ENCODE assay signal across 27 cellular contexts in genomic region chr11:76526878-76527277, GRCh38.
"Had no signal": no experiment of that assay in that cellular context is flagged by ENCODE, and none has a peak within 500 bp of the region (broad histone marks: within the 10 kb centered on the region; RNA-seq: fewer than 3 reads in every experiment).

No MANE protein-coding gene starts in this region.

- H3K9me3 ChIP-seq: esophagus squamous epithelium, left lung, psoas muscle, spleen, thoracic aorta, tibial nerve, upper lobe of left lung had no signal

- H3K4me3 Mint-ChIP-seq: naive thymus-derived CD4-positive, alpha-beta T cell; nephron progenitor cell; stimulated activated memory B cell treated with anti-CD40 and anti-IgM and Interleukin-4, amounts not matched to agents 10 μg/mL and 1 μg/mL and 100 μg/mL, for 72 hours had no signal

- DNase-seq: dermis blood vessel endothelial cell; effector memory CD4-positive, alpha-beta T cell; erythroblast; esophagus squamous epithelium; foreskin melanocyte; head of caudate nucleus; left cardiac atrium; left lung; mesenchymal stem cell; midbrain; naive thymus-derived CD4-positive, alpha-beta T cell; nephron progenitor cell; psoas muscle; right cardiac atrium; spleen; stimulated activated CD4-positive, alpha-beta T cell treated with anti-CD3 and anti-CD28 coated beads, Interleukin-4, amount 100 ng/mL, for 4 hours; stimulated activated naive CD8-positive, alpha-beta T cell treated with anti-CD3 and anti-CD28 coated beads, Interleukin-15, Interleukin-2, amounts not matched to agents 100 U/mL and 50 U/mL, for 24 hours; substantia nigra; upper lobe of left lung had no signal

- H3K27ac Mint-ChIP-seq: naive thymus-derived CD4-positive, alpha-beta T cell; nephron progenitor cell; stimulated activated memory B cell treated with anti-CD40 and anti-IgM and Interleukin-4, amounts not matched to agents 10 μg/mL and 1 μg/mL and 100 μg/mL, for 72 hours had no signal

- H3K27ac ChIP-seq: coronary artery, esophagus squamous epithelium, left lung, parathyroid adenoma, psoas muscle, skin epidermis, spleen, thoracic aorta, tibial nerve, upper lobe of left lung had no signal

- H3K9me3 Mint-ChIP-seq: naive thymus-derived CD4-positive, alpha-beta T cell; nephron progenitor cell; stimulated activated memory B cell treated with anti-CD40 and anti-IgM and Interleukin-4, amounts not matched to agents 10 μg/mL and 1 μg/mL and 100 μg/mL, for 72 hours had no signal

- ATAC-seq: left cardiac atrium; left lung; naive thymus-derived CD4-positive, alpha-beta T cell; psoas muscle; right cardiac atrium; stimulated activated memory B cell treated with anti-CD40 and anti-IgM and Interleukin-4, amounts not matched to agents 10 μg/mL and 1 μg/mL and 100 μg/mL, for 72 hours; stimulated activated naive CD8-positive, alpha-beta T cell treated with anti-CD3 and anti-CD28 coated beads, Interleukin-15, Interleukin-2, amounts not matched to agents 100 U/mL and 50 U/mL, for 24 hours had no signal

- H3K27me3 ChIP-seq: esophagus squamous epithelium, left lung, spleen, tibial nerve, upper lobe of left lung had no signal

- H3K4me3 ChIP-seq: coronary artery, esophagus squamous epithelium, left lung, psoas muscle, skin epidermis, spleen, thoracic aorta, tibial nerve, upper lobe of left lung had no signal

- H2AFZ ChIP-seq: parathyroid adenoma had no signal

- FAIRE-seq: endometrium, urothelium cell line had no signal

- H3K79me2 ChIP-seq: parathyroid adenoma had no signal

- H3K4me1 ChIP-seq: left lung, parathyroid adenoma, psoas muscle, spleen had no signal

- H3K9ac ChIP-seq: parathyroid adenoma had no signal

- H3K27me3 Mint-ChIP-seq: naive thymus-derived CD4-positive, alpha-beta T cell; stimulated activated memory B cell treated with anti-CD40 and anti-IgM and Interleukin-4, amounts not matched to agents 10 μg/mL and 1 μg/mL and 100 μg/mL, for 72 hours had no signal

- H3K4me1 Mint-ChIP-seq: stimulated activated memory B cell treated with anti-CD40 and anti-IgM and Interleukin-4, amounts not matched to agents 10 μg/mL and 1 μg/mL and 100 μg/mL, for 72 hours had no signal
